1 cellular context compared by ENCODE assay signal in genomic region chrX:153724252-153725038, GRCh38.
TF ChIP-seq lines count a peak whose summit lies in the region.

Gene ABCD1 (plus strand): TSS chrX:153724856. CDS start chrX:153725267, 411 bp downstream.
Gene BCAP31 (minus strand): TSS chrX:153724387. CDS start chrX:153723244, 1,143 bp downstream.

TF ChIP-seq in H1, 55 proteins besides CTCF, POLR2A, EP300 and RAD21:
- no peak for TF ChIP-seq RNF2 (IDR thresholded peaks at IDR 0.05; ENCODE audit: borderline replicate concordance, low read depth, low read length, missing control alignments, poor library complexity, severe bottlenecking)
- TF ChIP-seq SP2 (IDR thresholded peaks at IDR 0.05; ENCODE audit: low read length): no peak
- no peak for TF ChIP-seq JUND (IDR thresholded peaks at IDR 0.05; ENCODE audit: low read length)
- TF ChIP-seq KDM4A (IDR thresholded peaks at IDR 0.05; ENCODE audit: low read depth, low read length, severe bottlenecking): no peak
- no peak for TF ChIP-seq HDAC2 (IDR thresholded peaks at IDR 0.05; ENCODE audit: borderline replicate concordance in 1 of 2, low read depth in 2 of 2, low read length in 2 of 2)
- TF ChIP-seq CEBPB (IDR thresholded peaks at IDR 0.05; ENCODE audit: low read depth, low read length): no peak
- TF ChIP-seq YY1 (IDR thresholded peaks at IDR 0.05; ENCODE audit: low read depth, low read length): no peak
- TF ChIP-seq GTF2F1 (IDR thresholded peaks at IDR 0.05; ENCODE audit: borderline replicate concordance, low read depth, low read length): no peak
- no peak for TF ChIP-seq EGR1 (IDR thresholded peaks at IDR 0.05; ENCODE audit: borderline replicate concordance, low read depth, low read length)
- TF ChIP-seq SIRT6 (IDR thresholded peaks at IDR 0.05; ENCODE audit: low read length): no peak
- peak; percentile 44; the same call in 1 of the 2 replicates for TF ChIP-seq TAF1 (IDR thresholded peaks at IDR 0.05; ENCODE audit: low read depth, low read length)
- TF ChIP-seq FOSL1 (IDR thresholded peaks at IDR 0.05; ENCODE audit: insufficient read depth, low read depth, low read length): no peak
- TF ChIP-seq POU5F1 (IDR thresholded peaks at IDR 0.05; ENCODE audit: low read depth, low read length): no peak
- TF ChIP-seq KDM1A (IDR thresholded peaks at IDR 0.05; ENCODE audit: borderline replicate concordance, low read length): no peak
- no peak for TF ChIP-seq HDAC6 (IDR thresholded peaks at IDR 0.05; ENCODE audit: low read depth, low read length)
- no peak for TF ChIP-seq BRCA1 (IDR thresholded peaks at IDR 0.05; ENCODE audit: low read depth, low read length)
- TF ChIP-seq SP1 (IDR thresholded peaks at IDR 0.05; ENCODE audit: low read depth, low read length): no peak
- no peak for TF ChIP-seq CTBP2 (IDR thresholded peaks at IDR 0.05; ENCODE audit: borderline replicate concordance, insufficient read depth, insufficient read length, low read length)
- TF ChIP-seq CHD2 (IDR thresholded peaks at IDR 0.05; ENCODE audit: low read length): peak; percentile 68
- no peak for TF ChIP-seq BACH1 (IDR thresholded peaks at IDR 0.05; ENCODE audit: low read length)
- TF ChIP-seq JUN (IDR thresholded peaks at IDR 0.05; ENCODE audit: low read depth, low read length): no peak
- TF ChIP-seq MAFK (IDR thresholded peaks at IDR 0.05; ENCODE audit: low read depth, low read length): no peak
- TF ChIP-seq, protein P1, sequence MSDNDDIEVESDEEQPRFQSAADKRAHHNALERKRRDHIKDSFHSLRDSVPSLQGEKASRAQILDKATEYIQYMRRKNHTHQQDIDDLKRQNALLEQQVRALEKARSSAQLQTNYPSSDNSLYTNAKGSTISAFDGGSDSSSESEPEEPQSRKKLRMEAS (IDR thresholded peaks at IDR 0.05): no peak
- peak; percentile 50; the same call in 1 of the 2 replicates for TF ChIP-seq PHF8 (conservative IDR thresholded peaks at IDR 0.05; ENCODE audit: low read depth, low read length)
- TF ChIP-seq SAP30 (IDR thresholded peaks at IDR 0.05; ENCODE audit: insufficient read depth, insufficient replicate concordance, low read length): no peak
